ENCODE assay signal across 1 cellular context in genomic region chr11:119095066-119095880, GRCh38.
A peak's percentile ranks its signal among the peaks of the same experiment; 100 is the strongest.
TF ChIP-seq lines count a peak whose summit lies in the region.

No MANE protein-coding gene starts in this region.

TF ChIP-seq in HEK293, 187 proteins besides CTCF, POLR2A, EP300 and RAD21 (continued from another document):
- TF ChIP-seq ZNF280C (tag by site-specific recombination; IDR thresholded peaks at IDR 0.05), result no peak
- peak; percentile 80; the same call in 1 of the 2 replicates for TF ChIP-seq ZNF747 (tag by site-specific recombination; IDR thresholded peaks at IDR 0.05)
- TF ChIP-seq ZFP37 (tag by site-specific recombination; IDR thresholded peaks at IDR 0.05), result peak; percentile 98
- no peak for TF ChIP-seq ELK4 (IDR thresholded peaks at IDR 0.05; ENCODE audit: borderline replicate concordance, low read depth, low read length)
- no peak for TF ChIP-seq ZNF529 (tag by site-specific recombination; IDR thresholded peaks at IDR 0.05; ENCODE audit: insufficient replicate concordance)
- no peak for TF ChIP-seq ZFHX2 (tag by site-specific recombination; conservative IDR thresholded peaks at IDR 0.05)
- TF ChIP-seq ZNF621 (tag by site-specific recombination; IDR thresholded peaks at IDR 0.05), result no peak
- TF ChIP-seq ZBTB8A (tag by site-specific recombination; IDR thresholded peaks at IDR 0.05), result no peak
- peak; percentile 72 for TF ChIP-seq GFI1B (tag by site-specific recombination; IDR thresholded peaks at IDR 0.05)
- TF ChIP-seq ATF2 (tag by site-specific recombination; IDR thresholded peaks at IDR 0.05; ENCODE audit: low read depth), result no peak
- peak; percentile 84 for TF ChIP-seq ZSCAN30 (tag by site-specific recombination; IDR thresholded peaks at IDR 0.05)
- peak; percentile 95; the same call in 1 of the 2 replicates for TF ChIP-seq GLI4 (tag by site-specific recombination; IDR thresholded peaks at IDR 0.05)
